ENCODE assay signal across 11 cellular contexts in genomic region chr1:179372160-179372559, GRCh38. TPM values are rescaled to one million over a fixed set of nuclear protein-coding genes. Genes with fewer than 3 reads are reported as not detected.
"Had no signal": no experiment of that assay in that cellular context is flagged by ENCODE, and none has a peak within 500 bp of the region (broad histone marks: within the 10 kb centered on the region; RNA-seq: fewer than 3 reads in every experiment).

No MANE protein-coding gene starts in this region.

- H3K4me3 Mint-ChIP-seq: HFFc6, IgD-negative memory B cell had no signal

- H3K36me3 ChIP-seq: HAP-1 had no signal

- H3K9me3 ChIP-seq: HAP-1 had no signal

- H3K27ac Mint-ChIP-seq: HFFc6 had no signal

- DNase-seq: GM23248, GOT3, H7, HFFc6, KBM-7 had no signal

- H3K36me3 Mint-ChIP-seq: IgD-negative memory B cell had no signal

- FAIRE-seq: HepG2 had no signal

- H3K4me1 ChIP-seq: HAP-1 had no signal

- H3K4me3 ChIP-seq: GM23248, HAP-1 had no signal

- ATAC-seq: HCT116, HepG2 had no signal

- H3K27ac ChIP-seq: GM23248, HL-60 had no signal

- H3K9me3 Mint-ChIP-seq: HFFc6, IgD-negative memory B cell had no signal

RNA-seq across cellular contexts. Expression of gene AXDND1, which starts 6.4 kb away (rescaled TPM):
- total RNA-seq: GM23248, H4 had no signal
- polyA plus RNA-seq: GM23248, IgD-negative memory B cell had no signal
